ENCODE assay signal across 23 cellular contexts in the genomic region with DNA sequence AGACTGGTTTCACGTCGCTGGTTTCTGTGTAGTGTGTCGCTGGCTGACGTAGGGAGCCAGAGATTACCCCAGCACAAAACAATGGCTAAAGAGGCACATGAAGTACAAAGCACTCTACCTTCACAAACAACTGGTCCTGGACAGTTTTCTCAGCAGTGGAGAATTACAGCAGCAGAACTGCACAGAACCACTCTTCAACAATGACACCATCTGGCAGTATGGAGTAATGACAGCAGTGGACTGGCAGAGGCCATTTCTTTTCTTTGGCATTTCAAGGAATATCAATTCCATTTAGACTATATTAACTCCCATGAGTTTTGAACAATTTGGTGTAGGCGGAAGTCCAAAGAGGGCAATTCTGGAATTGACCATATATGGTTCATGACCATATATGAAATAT.
DNase-seq lines count a peak whose midpoint lies in the region; ATAC-seq and TF ChIP-seq lines count a peak whose summit lies in the region.
"Had no signal": no experiment of that assay in that cellular context is flagged by ENCODE, and none has a peak within 500 bp of the region (broad histone marks: within the 10 kb centered on the region; RNA-seq: fewer than 3 reads in every experiment).

No MANE protein-coding gene starts in this region.

- H3K36me3 Mint-ChIP-seq in HFFc6 (ENCODE audit: low read depth) (peaks cover 7% of the 10 kb centered on the region; the same call in 1 of the 2 replicates), progenitor cell of endocrine pancreas (ENCODE audit: insufficient read depth) (peaks cover 3% of the 10 kb centered on the region)
- H3K36me3 Mint-ChIP-seq: IgD-negative memory B cell had no signal

- H3F3A ChIP-seq in PC-9 (ENCODE audit: insufficient read depth, low read depth): no peaks in the 10 kb centered on the region

- DNase-seq in A673 (ENCODE audit: low spot score) (no peak), HFFc6 (no peak), PC-9 (no peak), fibroblast of mammary gland (ENCODE audit: low read depth) (no peak), progenitor cell of endocrine pancreas (ENCODE audit: low spot score, unreplicated experiment) (no peak), foreskin melanocyte (no peak), posterior cingulate gyrus (no peak)
- DNase-seq: activated CD4-positive, alpha-beta memory T cell treated with anti-CD3 and anti-CD28 coated beads for 36 hours; activated naive CD4-positive, alpha-beta T cell; activated T-cell treated with anti-CD3 and anti-CD28 coated beads, Interleukin-2, amount 50 U/mL, for 1 hour; cerebellar nuclear complex; effector memory CD4-positive, alpha-beta T cell; immature natural killer cell; NCI-H1048; NCI-H1930; NCI-H345; NK-92 treated with Interleukin-12 subunit alpha and Interleukin-12 subunit beta, amount 100 ng/mL, for 24 hours; SHP77 treated with DMSO at 0.1 percent for 48 hours; stimulated activated CD4-positive, alpha-beta T cell treated with anti-CD3 and anti-CD28 coated beads, Interleukin-2, amount 100 ng/mL, for 24 hours; stomach had no signal

- no peaks in the 10 kb centered on the region for H3K79me2 ChIP-seq in PC-9 (ENCODE audit: low read depth)

- BruUV-seq in A673 (replicated peaks; lab: Mats Ljungman, UMichigan): no TSS peak
- no TSS peak for BruUV-seq in PC-9 (replicated peaks; lab: Mats Ljungman, UMichigan)

- H3K4me3 ChIP-seq in A673 (ENCODE audit: low read depth, low read length, poor library complexity, severe bottlenecking) (no peak overlapping the region), PC-9 (no peak overlapping the region), fibroblast of mammary gland (ENCODE audit: control insufficient read depth, low read depth, low read length) (no peak overlapping the region)
- H3K4me3 ChIP-seq: stomach had no signal

- H3K27me3 ChIP-seq in A673 (replicated peaks; ENCODE audit: insufficient read depth, low read depth, low read length, poor library complexity): no peaks in the 10 kb centered on the region
- no peaks in the 10 kb centered on the region for H3K27me3 ChIP-seq in PC-9 (ENCODE audit: insufficient read depth, low read depth)
- H3K27me3 ChIP-seq: stomach had no signal

- H4K20me1 ChIP-seq in PC-9 (ENCODE audit: insufficient read depth): no peaks in the 10 kb centered on the region

- no peak overlapping the region for H3K27ac ChIP-seq in A673 (ENCODE audit: low read depth, low read length, poor library complexity, severe bottlenecking)
- H3K27ac ChIP-seq in PC-9: no peak overlapping the region
- H3K27ac ChIP-seq: stomach had no signal

- 0 out of 2 replicates have a peak, but pooled peaks have one; percentile 17 for TF ChIP-seq CTCF in A673 (conservative IDR thresholded peaks at IDR 0.05; ENCODE audit: low read depth, low read length)
- TF ChIP-seq CTCF in HFFc6 (IDR thresholded peaks at IDR 0.05): 0 out of 2 replicates have a peak, but pooled peaks have one; percentile 15
- TF ChIP-seq CTCF in PC-9 (conservative IDR thresholded peaks at IDR 0.05): peak; percentile 24; the same call in 1 of the 2 replicates
- TF ChIP-seq CTCF in fibroblast of mammary gland (conservative IDR thresholded peaks at IDR 0.05; ENCODE audit: control insufficient read depth, insufficient read depth, low read depth, low read length): peak; percentile 6
- no peak for TF ChIP-seq CTCF in progenitor cell of endocrine pancreas (IDR thresholded peaks at IDR 0.05; ENCODE audit: unreplicated experiment)

- POLR2A ChIA-PET in A673 (lab: Charles Lee; ENCODE audit: low non-redundant PET) (no interaction called here), PC-9 (lab: Charles Lee; ENCODE audit: unreplicated experiment) (no interaction called here)

- peaks cover 14% of the 10 kb centered on the region for H3K9me3 ChIP-seq in A673 (ENCODE audit: low read depth, low read length, poor library complexity, severe bottlenecking)
- H3K9me3 ChIP-seq in PC-9 (ENCODE audit: insufficient read depth, low read depth): peaks cover 5% of the 10 kb centered on the region; the same call in 1 of the 2 replicates

- no peaks in the 10 kb centered on the region; the same call in 1 of the 2 replicates for H3K27me3 Mint-ChIP-seq in HFFc6 (ENCODE audit: insufficient read depth)
- peaks cover 9% of the 10 kb centered on the region for H3K27me3 Mint-ChIP-seq in progenitor cell of endocrine pancreas
- H3K27me3 Mint-ChIP-seq: activated CD4-positive, alpha-beta memory T cell treated with anti-CD3 and anti-CD28 coated beads for 36 hours; IgD-negative memory B cell had no signal

- H3K4me1 ChIP-seq in A673 (ENCODE audit: insufficient read depth, low read length, poor library complexity, severe bottlenecking) (no peaks in the 10 kb centered on the region), PC-9 (replicated peaks; ENCODE audit: insufficient read depth) (no peaks in the 10 kb centered on the region)
- H3K4me1 ChIP-seq: stomach had no signal

- no peak overlapping the region for H3K4me2 ChIP-seq in PC-9

- H3K9me3 Mint-ChIP-seq in HFFc6 (peaks cover 75% of the 10 kb centered on the region), progenitor cell of endocrine pancreas (ENCODE audit: low read depth) (peaks cover 34% of the 10 kb centered on the region)

- no peaks in the 10 kb centered on the region for H3K4me1 Mint-ChIP-seq in HFFc6 (ENCODE audit: low read depth)
- no peaks in the 10 kb centered on the region for H3K4me1 Mint-ChIP-seq in progenitor cell of endocrine pancreas (ENCODE audit: low read depth)
- H3K4me1 Mint-ChIP-seq: IgD-negative memory B cell, immature natural killer cell, WTC11 had no signal

- no peak for ATAC-seq in HG02970 (IDR thresholded peaks at IDR 0.05; ENCODE audit: low FRiP score, unreplicated experiment)
- ATAC-seq: WTC11 had no signal

- no peak overlapping the region for H3K4me3 Mint-ChIP-seq in HFFc6
- H3K4me3 Mint-ChIP-seq in progenitor cell of endocrine pancreas (ENCODE audit: low read depth): no peak overlapping the region
- H3K4me3 Mint-ChIP-seq: activated CD4-positive, alpha-beta memory T cell treated with anti-CD3 and anti-CD28 coated beads for 36 hours; IgD-negative memory B cell; immature natural killer cell; WTC11 had no signal

- CTCF ChIA-PET in A673 (lab: Charles Lee): no interaction called here
- CTCF ChIA-PET in PC-9 (lab: Charles Lee): no interaction called here

- no peak overlapping the region for H3K27ac Mint-ChIP-seq in HFFc6
- H3K27ac Mint-ChIP-seq in progenitor cell of endocrine pancreas: no peak overlapping the region
- H3K27ac Mint-ChIP-seq: activated CD4-positive, alpha-beta memory T cell treated with anti-CD3 and anti-CD28 coated beads for 36 hours; IgD-negative memory B cell; immature natural killer cell; WTC11 had no signal

- H2AFZ ChIP-seq in PC-9: no peak overlapping the region

- intact Hi-C loops in A673 (cut with micrococcal nuclease; ENCODE audit: unreplicated experiment) (no loop called here), PC-9 (cut with micrococcal nuclease; ENCODE audit: unreplicated experiment) (no loop called here), posterior cingulate gyrus (cut with DNase I) (no loop called here)

- no peaks in the 10 kb centered on the region for H3K9me2 ChIP-seq in PC-9 (ENCODE audit: insufficient read depth)

- H3K36me3 ChIP-seq in A673 (ENCODE audit: insufficient read depth, low read length, poor library complexity, severe bottlenecking) (no peaks in the 10 kb centered on the region), PC-9 (ENCODE audit: low read depth) (no peaks in the 10 kb centered on the region)
- H3K36me3 ChIP-seq: stomach had no signal
